26 cellular contexts compared by ENCODE assay signal in genomic region chr11:30816959-30817880, GRCh38.
"Had no signal": no experiment of that assay in that cellular context is flagged by ENCODE, and none has a peak within 500 bp of the region (broad histone marks: within the 10 kb centered on the region; RNA-seq: fewer than 3 reads in every experiment).

No MANE protein-coding gene starts in this region.

- ATAC-seq: activated naive CD4-positive, alpha-beta T cell treated with anti-CD3 and anti-CD28 coated beads, Interleukin-2, amount 50 U/mL, for 72 hours; activated naive CD8-positive, alpha-beta T cell treated with anti-CD3 and anti-CD28 coated beads, Interleukin-2, amount 50 U/mL, for 24 hours; activated T-cell treated with anti-CD3 and anti-CD28 coated beads, Interleukin-2, amount 50 U/mL, for 4 hours; T-cell had no signal

- H3K4me3 ChIP-seq: SK-N-MC had no signal

- DNase-seq: activated CD4-positive, alpha-beta memory T cell treated with anti-CD3 and anti-CD28 coated beads for 36 hours; activated CD4-positive, alpha-beta T cell treated with anti-CD3 and anti-CD28 coated beads, Interleukin-2, amount 10 ng/mL, durations not matched to agents 7 days and 5 days; activated CD4-positive, CD25-positive, alpha-beta regulatory T cell; activated CD8-positive, alpha-beta memory T cell treated with anti-CD3 and anti-CD28 coated beads for 24 hours; activated effector memory CD4-positive, alpha-beta T cell treated with anti-CD3 and anti-CD28 coated beads, Interleukin-2, amount 50 U/mL, for 16 hours; activated naive CD4-positive, alpha-beta T cell treated with Interleukin-2 at 50 U/mL for 16 hours; activated naive CD8-positive, alpha-beta T cell treated with anti-CD3 and anti-CD28 coated beads, Interleukin-2, amount 50 U/mL, for 24 hours; activated T-cell treated with anti-CD3 and anti-CD28 coated beads, Interleukin-2, amount 50 U/mL, for 4 hours; amniotic stem cell; caudate nucleus; Kasumi-1; KBM-7; MV-4-11; NCI-H1092 treated with DMSO at 0.1 percent for 48 hours; NCI-H1417 treated with DMSO at 0.1 percent for 48 hours; NCI-H1694; NCI-H2029; NCI-H2107; NCI-H2171 treated with DMSO at 0.1 percent for 48 hours; NCI-H226; NCI-H82; SIG-M5; T-cell had no signal

- H3K27ac ChIP-seq: SK-N-MC, VCaP had no signal
